In genomic region chrX:47233333-47234113, GRCh38 we compare ENCODE assay signal across 8 cellular contexts. TPM values are rescaled to one million over a fixed set of nuclear protein-coding genes. Genes with fewer than 3 reads are reported as not detected.
DNase-seq lines count a peak whose midpoint lies in the region; ATAC-seq and TF ChIP-seq lines count a peak whose summit lies in the region.

No MANE protein-coding gene starts in this region.

- H3K4me1 Mint-ChIP-seq in H9, result peaks cover 5 to 24% of the 10 kb centered on the region in 2 experiments
- H3K4me1 Mint-ChIP-seq in stimulated activated naive CD8-positive, alpha-beta T cell treated with anti-CD3 and anti-CD28 coated beads, Interleukin-15, amount 100 ng/mL, for 72 hours, result peaks cover 34% of the 10 kb centered on the region

- no peak for TF ChIP-seq RAD21 in neural cell (conservative IDR thresholded peaks at IDR 0.05)

- H3K9ac ChIP-seq in ES-I3 (ENCODE audit: low read depth, low read length), result peak overlapping the region; percentile 91
- peak overlapping the region; percentile 96 for H3K9ac ChIP-seq in H9 (ENCODE audit: extremely low read depth, insufficient read length, low read length)
- H3K9ac ChIP-seq in neural cell (ENCODE audit: low read length), result peak overlapping the region; percentile 98

- no peak overlapping the region for H2AFZ ChIP-seq in H9 (ENCODE audit: low read length)
- H2AFZ ChIP-seq in neural cell (ENCODE audit: low read depth, low read length), result no peak overlapping the region

- peaks cover 15% of the 10 kb centered on the region; the same call in 1 of the 2 replicates for H3K79me2 ChIP-seq in H9 (ENCODE audit: insufficient read depth, low read length)
- H3K79me2 ChIP-seq in neural cell (replicated peaks; ENCODE audit: insufficient read depth, low read length), result peaks cover 46% of the 10 kb centered on the region

- H3K4me3 ChIP-seq in fibroblast of villous mesenchyme (ENCODE audit: low read depth, low read length) (peak overlapping the region; percentile 74), neural cell (ENCODE audit: low read length) (peak overlapping the region; percentile 83)

- H3K4me3 Mint-ChIP-seq in H9, result peak overlapping the region; percentile 98 to 100
- H3K4me3 Mint-ChIP-seq in stimulated activated naive CD8-positive, alpha-beta T cell treated with anti-CD3 and anti-CD28 coated beads, Interleukin-15, amount 100 ng/mL, for 72 hours, result peak overlapping the region; percentile 96 to 99

- H3K9me3 Mint-ChIP-seq in H9, result no peaks in the 10 kb centered on the region; a peak in 1 of 5 replicates
- H3K9me3 Mint-ChIP-seq in stimulated activated naive CD8-positive, alpha-beta T cell treated with anti-CD3 and anti-CD28 coated beads, Interleukin-15, amount 100 ng/mL, for 72 hours, result no peaks in the 10 kb centered on the region

- H2BK5ac ChIP-seq in H9 (ENCODE audit: insufficient read length, low read length), result peak overlapping the region; percentile 98

- H3K4me1 ChIP-seq in ES-I3 (ENCODE audit: insufficient read depth, low read length) (peaks cover 7% of the 10 kb centered on the region; the same call in 1 of the 2 replicates), H9 (ENCODE audit: insufficient read depth, low read length) (0 out of 2 replicates have a peak, but pooled peaks cover 2% of the 10 kb centered on the region)

- H3T11ph ChIP-seq in H9 (ENCODE audit: low read length), result peak overlapping the region; percentile 80

- no peaks in the 10 kb centered on the region for H3K36me3 ChIP-seq in ES-I3 (ENCODE audit: insufficient read depth, low read length)
- no peaks in the 10 kb centered on the region for H3K36me3 ChIP-seq in neural cell (ENCODE audit: insufficient read depth, low read length)

- H4K20me1 ChIP-seq in H9 (ENCODE audit: control insufficient read depth, insufficient read depth, insufficient read length), result peaks cover 2% of the 10 kb centered on the region
- H4K20me1 ChIP-seq in neural cell (ENCODE audit: insufficient read depth), result no peaks in the 10 kb centered on the region

- H3K56ac ChIP-seq in H9 (ENCODE audit: insufficient read length, low read depth, low read length), result peak overlapping the region; percentile 69

- H3K4me2 ChIP-seq in H9 (ENCODE audit: insufficient read depth, insufficient read length, low read length) (peak overlapping the region; percentile 52), neural cell (ENCODE audit: low read length) (no peak overlapping the region)

- peaks cover 2% of the 10 kb centered on the region for H3K79me1 ChIP-seq in H9 (ENCODE audit: insufficient read depth, low read depth, low read length, poor library complexity, severe bottlenecking)

- H3K36me3 Mint-ChIP-seq in H9 (ENCODE audit: insufficient read depth in 1 of 3, low read depth in 3 of 3), result peaks cover 6 to 20% (median 9%) of the 10 kb centered on the region in 3 experiments; a peak in 6 of 7 replicates

- peak; percentile 94 for ATAC-seq in stimulated activated naive CD8-positive, alpha-beta T cell treated with anti-CD3 and anti-CD28 coated beads, Interleukin-15, amount 100 ng/mL, for 72 hours

- H3K27ac Mint-ChIP-seq in H9, result peak overlapping the region; percentile 100
- peak overlapping the region; percentile 98 to 99 for H3K27ac Mint-ChIP-seq in stimulated activated naive CD8-positive, alpha-beta T cell treated with anti-CD3 and anti-CD28 coated beads, Interleukin-15, amount 100 ng/mL, for 72 hours

- H3K9me3 ChIP-seq in ES-I3 (ENCODE audit: control insufficient read depth, insufficient read depth, low read length) (no peaks in the 10 kb centered on the region), H9 (ENCODE audit: control insufficient read depth, low read depth, low read length) (no peaks in the 10 kb centered on the region), neural cell (ENCODE audit: low read length) (no peaks in the 10 kb centered on the region)

- peak overlapping the region; percentile 99; the same call in 1 of the 2 replicates for H3K14ac ChIP-seq in H9 (ENCODE audit: insufficient read depth, low read length)

- no peak overlapping the region for H4K8ac ChIP-seq in H9 (replicated peaks; ENCODE audit: insufficient read length, low read depth, low read length)

- H3K27ac ChIP-seq in H9 (ENCODE audit: insufficient read length, low read depth, low read length) (peak overlapping the region; percentile 93), neural cell (ENCODE audit: low read length) (peak overlapping the region; percentile 98)

- H2BK120ac ChIP-seq in H9 (ENCODE audit: low read depth, low read length, poor library complexity, severe bottlenecking), result peak overlapping the region; percentile 99

- DNase-seq in H9 (peak; percentile 98), M059J (ENCODE audit: low read depth) (peak; percentile 97), fibroblast of villous mesenchyme (ENCODE audit: low read depth) (peak; percentile 98)
- DNase-seq in activated effector memory CD4-positive, alpha-beta T cell treated with anti-CD3 and anti-CD28 coated beads, Interleukin-2, amount 50 U/mL, for 16 hours, result peak; percentile 96
- DNase-seq in stimulated activated naive CD8-positive, alpha-beta T cell treated with anti-CD3 and anti-CD28 coated beads, Interleukin-15, amount 100 ng/mL, for 72 hours, result peak; percentile 89 to 97

- H2BK12ac ChIP-seq in H9 (ENCODE audit: insufficient read length, low read depth, low read length), result no peak overlapping the region

- no peak overlapping the region for H2BK15ac ChIP-seq in H9 (ENCODE audit: low read depth, low read length)

- peak overlapping the region; percentile 62; the same call in 1 of the 2 replicates for H3K4ac ChIP-seq in H9 (ENCODE audit: low read depth, low read length)

- H2AK5ac ChIP-seq in H9 (ENCODE audit: insufficient read length, low read length), result peak overlapping the region; percentile 83

- H4K91ac ChIP-seq in H9 (ENCODE audit: insufficient read length, low read depth, low read length), result no peak overlapping the region

- TF ChIP-seq EP300 in neural cell (conservative IDR thresholded peaks at IDR 0.05; ENCODE audit: poor library complexity, severe bottlenecking), result no peak

- peaks cover 3% of the 10 kb centered on the region; the same call in 1 of the 2 replicates for H3K27me3 Mint-ChIP-seq in H9 (ENCODE audit: low read depth)
- H3K27me3 Mint-ChIP-seq in stimulated activated naive CD8-positive, alpha-beta T cell treated with anti-CD3 and anti-CD28 coated beads, Interleukin-15, amount 100 ng/mL, for 72 hours, result no peaks in the 10 kb centered on the region

- H3K27me3 ChIP-seq in H9 (ENCODE audit: insufficient read depth, low read length) (no peaks in the 10 kb centered on the region), neural cell (ENCODE audit: insufficient read depth, low read depth, low read length) (no peaks in the 10 kb centered on the region)

- H3K18ac ChIP-seq in H9 (ENCODE audit: insufficient read length, low read depth, low read length), result peak overlapping the region; percentile 99

- peak; percentile 50; the same call in 1 of the 2 replicates for TF ChIP-seq POLR2A in Raji (IDR thresholded peaks at IDR 0.05; ENCODE audit: insufficient read depth, low read depth, low read length)

- H4K5ac ChIP-seq in H9 (ENCODE audit: insufficient read length, low read depth, low read length), result peak overlapping the region; percentile 81

- peaks cover 5% of the 10 kb centered on the region for H3K23me2 ChIP-seq in H9 (ENCODE audit: insufficient read length, low read depth, low read length, poor library complexity, severe bottlenecking)

- H3K9me2 ChIP-seq in neural cell (ENCODE audit: insufficient read depth, low read length), result no peaks in the 10 kb centered on the region

- no peak overlapping the region for H3K23ac ChIP-seq in H9 (ENCODE audit: insufficient read length, low read depth, low read length)

- WGBS in H9 (ENCODE audit: extremely low coverage, insufficient read length, low lambda C conversion rate), result no CpG with 5 or more reads among the region's 51 CpGs

- H2BK20ac ChIP-seq in H9 (ENCODE audit: low read depth, low read length, poor library complexity, severe bottlenecking), result no peak overlapping the region

- no peak for TF ChIP-seq CTCF in H9 (conservative IDR thresholded peaks at IDR 0.05)
- TF ChIP-seq CTCF in fibroblast of villous mesenchyme (IDR thresholded peaks at IDR 0.05; ENCODE audit: insufficient read depth, low read depth, low read length), result no peak
- TF ChIP-seq CTCF in neural cell (IDR thresholded peaks at IDR 0.05; ENCODE audit: poor library complexity, severe bottlenecking), result no peak

- no peaks in the 10 kb centered on the region for H3F3A ChIP-seq in neural cell (ENCODE audit: insufficient read depth, low read length, poor library complexity, severe bottlenecking)

TF ChIP-seq in neural cell, 6 proteins besides CTCF, POLR2A, EP300 and RAD21 (continues in another document):
- TF ChIP-seq SMC3 (conservative IDR thresholded peaks at IDR 0.05; ENCODE audit: poor library complexity) (no peak), POLR2AphosphoS5 (IDR thresholded peaks at IDR 0.05) (no peak), TAF1 (IDR thresholded peaks at IDR 0.05; ENCODE audit: low read depth) (no peak), MXI1 (conservative IDR thresholded peaks at IDR 0.05; ENCODE audit: poor library complexity, severe bottlenecking) (no peak), EZH2 (IDR thresholded peaks at IDR 0.05; ENCODE audit: borderline replicate concordance, insufficient read depth, low read length, poor library complexity, severe bottlenecking) (no peak)

RNA-seq across cellular contexts. Expression of gene USP11, which starts 0.7 kb away (rescaled TPM):
- total RNA-seq in H9 (2021) (150 and 153 TPM in 2 replicates), fibroblast of villous mesenchyme (47.0 and 48.4 TPM in 2 replicates)
- total RNA-seq in M059J (2014; rRNA removed; shearing (Covaris generic)), result 39.2 and 55.6 TPM in 2 replicates
- 184 and 215 TPM in 2 replicates for polyA plus RNA-seq in neural cell
- 272 and 301 TPM in 2 replicates for polyA minus RNA-seq in neural cell

RNA-seq across cellular contexts. Expression of gene CDK16, which starts 15.0 kb away (rescaled TPM):
- total RNA-seq in H9 (2021), result 224 and 226 TPM in 2 replicates
- 156 and 209 TPM in 2 replicates for total RNA-seq in M059J (2014; rRNA removed; shearing (Covaris generic))
- total RNA-seq in fibroblast of villous mesenchyme, result 81.6 and 95.0 TPM in 2 replicates
- 97.8 and 99.0 TPM in 2 replicates for polyA plus RNA-seq in neural cell
- polyA minus RNA-seq in neural cell, result 151 and 160 TPM in 2 replicates

RNA-seq across cellular contexts. Expression of gene UBA1, which starts 39.9 kb away (rescaled TPM):
- total RNA-seq in H9 (2021) (421 and 427 TPM in 2 replicates), fibroblast of villous mesenchyme (189 and 212 TPM in 2 replicates)
- 155 and 247 TPM in 2 replicates for total RNA-seq in M059J (2014; rRNA removed; shearing (Covaris generic))
- polyA plus RNA-seq in neural cell, result 132 and 150 TPM in 2 replicates
- 191 and 195 TPM in 2 replicates for polyA minus RNA-seq in neural cell

Comparison
In these comparisons a context has a peak if more than half of its experiments do, and no peak if none do; other contexts are left out.
1. Peak in every context shown above with its lines: DNase-seq, ATAC-seq, H3K4me3 ChIP-seq and H3K27ac ChIP-seq.